In genomic region chr2:20822535-20823490, GRCh38 we compare ENCODE assay signal across 1 cellular context.
TF ChIP-seq lines count a peak whose summit lies in the region.

Gene LDAH, minus strand, starts transcription at chr2:20823101. Its CDS starts 21,638 bp downstream, at chr2:20801463.

TF ChIP-seq in HepG2, 621 proteins besides CTCF, POLR2A, EP300 and RAD21 (continued from another document and continues in another):
- peak; percentile 93 for TF ChIP-seq PATZ1 (CRISPR knock-in tag; IDR thresholded peaks at IDR 0.05)
- TF ChIP-seq FOXO4 (CRISPR knock-in tag; conservative IDR thresholded peaks at IDR 0.05): peak; percentile 94; the same call in 1 of the 2 replicates
- TF ChIP-seq ZNF576 (CRISPR knock-in tag; IDR thresholded peaks at IDR 0.05): no peak
- TF ChIP-seq SKI (IDR thresholded peaks at IDR 0.05; ENCODE audit: partially characterized antibody): peak; percentile 36
- TF ChIP-seq ZBTB38 (CRISPR knock-in tag; IDR thresholded peaks at IDR 0.05): peak; percentile 90
- 0 out of 2 replicates have a peak, but pooled peaks have one; percentile 42 for TF ChIP-seq ZFP36L2 (CRISPR knock-in tag; IDR thresholded peaks at IDR 0.05)
- peak; percentile 43; the same call in 1 of the 2 replicates for TF ChIP-seq KLF15 (CRISPR knock-in tag; IDR thresholded peaks at IDR 0.05; ENCODE audit: borderline replicate concordance)
- peak; percentile 97 for TF ChIP-seq ZNF230 (CRISPR knock-in tag; IDR thresholded peaks at IDR 0.05)
- peak; percentile 50; the same call in 1 of the 2 replicates for TF ChIP-seq SP5 (CRISPR knock-in tag; IDR thresholded peaks at IDR 0.05; ENCODE audit: borderline replicate concordance, low read depth)
- no peak; the same call in 1 of the 2 replicates for TF ChIP-seq IRF1 (CRISPR knock-in tag; IDR thresholded peaks at IDR 0.05; ENCODE audit: low read depth)
- TF ChIP-seq NAIF1 (CRISPR knock-in tag; IDR thresholded peaks at IDR 0.05; ENCODE audit: borderline replicate concordance): peak; percentile 56; the same call in 1 of the 2 replicates
- TF ChIP-seq ZNF580 (CRISPR knock-in tag; IDR thresholded peaks at IDR 0.05; ENCODE audit: borderline replicate concordance, low read depth): peak; percentile 83; the same call in 1 of the 2 replicates
- TF ChIP-seq NFYC (CRISPR knock-in tag; IDR thresholded peaks at IDR 0.05): 0 out of 2 replicates have a peak, but pooled peaks have one; percentile 65
- TF ChIP-seq IRF2 (CRISPR knock-in tag; IDR thresholded peaks at IDR 0.05): peak; percentile 99
- 0 out of 2 replicates have a peak, but pooled peaks have one; percentile 55 for TF ChIP-seq ZNF530 (CRISPR knock-in tag; IDR thresholded peaks at IDR 0.05; ENCODE audit: low read depth)
- TF ChIP-seq KLF12 (CRISPR knock-in tag; IDR thresholded peaks at IDR 0.05; ENCODE audit: borderline replicate concordance): peak; percentile 72; the same call in 1 of the 2 replicates
- TF ChIP-seq JUNB (CRISPR knock-in tag; IDR thresholded peaks at IDR 0.05; ENCODE audit: borderline replicate concordance): no peak
- peak; percentile 74; the same call in 1 of the 2 replicates for TF ChIP-seq TMF1 (CRISPR knock-in tag; IDR thresholded peaks at IDR 0.05; ENCODE audit: low read depth)
- no peak for TF ChIP-seq FOXP1 (IDR thresholded peaks at IDR 0.05)
- TF ChIP-seq FOXP1 (CRISPR knock-in tag; IDR thresholded peaks at IDR 0.05): peak; percentile 49
- TF ChIP-seq ZNF354B (CRISPR knock-in tag; IDR thresholded peaks at IDR 0.05): no peak
- peak; percentile 96; the same call in 1 of the 2 replicates for TF ChIP-seq KLF13 (CRISPR knock-in tag; IDR thresholded peaks at IDR 0.05)
- no peak for TF ChIP-seq ZBTB46 (CRISPR knock-in tag; IDR thresholded peaks at IDR 0.05; ENCODE audit: borderline replicate concordance)
- TF ChIP-seq MAFF (IDR thresholded peaks at IDR 0.05; ENCODE audit: low read depth, low read length): no peak
- no peak; the same call in 1 of the 2 replicates for TF ChIP-seq ZSCAN29 (CRISPR knock-in tag; conservative IDR thresholded peaks at IDR 0.05)
- peak; percentile 97 for TF ChIP-seq DMAP1 (CRISPR knock-in tag; IDR thresholded peaks at IDR 0.05)
- no peak for TF ChIP-seq SKIL (CRISPR knock-in tag; IDR thresholded peaks at IDR 0.05; ENCODE audit: borderline replicate concordance)
- TF ChIP-seq ZNF160 (CRISPR knock-in tag; IDR thresholded peaks at IDR 0.05): peak; percentile 90; the same call in 1 of the 2 replicates
- TF ChIP-seq MXD1 (CRISPR knock-in tag; IDR thresholded peaks at IDR 0.05): peak; percentile 91
- peak; percentile 100 for TF ChIP-seq ZNF501 (CRISPR knock-in tag; IDR thresholded peaks at IDR 0.05)
- no peak; the same call in 1 of the 2 replicates for TF ChIP-seq ZNF326 (CRISPR knock-in tag; IDR thresholded peaks at IDR 0.05; ENCODE audit: borderline replicate concordance)
- peak; percentile 100 for TF ChIP-seq KAT8 (CRISPR knock-in tag; IDR thresholded peaks at IDR 0.05)
- TF ChIP-seq ARNTL (CRISPR knock-in tag; IDR thresholded peaks at IDR 0.05): peak; percentile 95
- 0 out of 2 replicates have a peak, but pooled peaks have one; percentile 62 for TF ChIP-seq TOE1 (CRISPR knock-in tag; IDR thresholded peaks at IDR 0.05)
- no peak for TF ChIP-seq SRSF4 (IDR thresholded peaks at IDR 0.05; ENCODE audit: low read depth, low read length, poor library complexity, severe bottlenecking)
- 0 out of 2 replicates have a peak, but pooled peaks have one; percentile 25 for TF ChIP-seq GTF2F1 (IDR thresholded peaks at IDR 0.05; ENCODE audit: low read length)
- 0 out of 2 replicates have a peak, but pooled peaks have one; percentile 32 for TF ChIP-seq HNF1A (IDR thresholded peaks at IDR 0.05; ENCODE audit: low read depth)
- peak; percentile 89 for TF ChIP-seq HNF1A (CRISPR knock-in tag; IDR thresholded peaks at IDR 0.05; ENCODE audit: borderline replicate concordance)
- peak; percentile 80; the same call in 1 of the 2 replicates for TF ChIP-seq ZMYM3 (CRISPR knock-in tag; IDR thresholded peaks at IDR 0.05)
- TF ChIP-seq ZNF619 (CRISPR knock-in tag; IDR thresholded peaks at IDR 0.05): peak; percentile 98
- no peak; the same call in 1 of the 2 replicates for TF ChIP-seq ZNF800 (CRISPR knock-in tag; IDR thresholded peaks at IDR 0.05)
- peak; percentile 68; the same call in 1 of the 2 replicates for TF ChIP-seq PPARG (CRISPR knock-in tag; conservative IDR thresholded peaks at IDR 0.05)
- TF ChIP-seq ZMAT3 (CRISPR knock-in tag; conservative IDR thresholded peaks at IDR 0.05): peak; percentile 94
- TF ChIP-seq RBM22 (optimal IDR thresholded peaks at IDR 0.05; ENCODE audit: low read length): no peak
- peak; percentile 99 for TF ChIP-seq CBX5 (CRISPR knock-in tag; IDR thresholded peaks at IDR 0.05; ENCODE audit: borderline replicate concordance)
- TF ChIP-seq MEIS1 (CRISPR knock-in tag; IDR thresholded peaks at IDR 0.05; ENCODE audit: borderline replicate concordance): peak; percentile 89; the same call in 1 of the 2 replicates
- peak; percentile 83; the same call in 1 of the 2 replicates for TF ChIP-seq THRA (CRISPR knock-in tag; IDR thresholded peaks at IDR 0.05; ENCODE audit: borderline replicate concordance)
